8 cellular contexts compared by ENCODE assay signal in the genomic region with DNA sequence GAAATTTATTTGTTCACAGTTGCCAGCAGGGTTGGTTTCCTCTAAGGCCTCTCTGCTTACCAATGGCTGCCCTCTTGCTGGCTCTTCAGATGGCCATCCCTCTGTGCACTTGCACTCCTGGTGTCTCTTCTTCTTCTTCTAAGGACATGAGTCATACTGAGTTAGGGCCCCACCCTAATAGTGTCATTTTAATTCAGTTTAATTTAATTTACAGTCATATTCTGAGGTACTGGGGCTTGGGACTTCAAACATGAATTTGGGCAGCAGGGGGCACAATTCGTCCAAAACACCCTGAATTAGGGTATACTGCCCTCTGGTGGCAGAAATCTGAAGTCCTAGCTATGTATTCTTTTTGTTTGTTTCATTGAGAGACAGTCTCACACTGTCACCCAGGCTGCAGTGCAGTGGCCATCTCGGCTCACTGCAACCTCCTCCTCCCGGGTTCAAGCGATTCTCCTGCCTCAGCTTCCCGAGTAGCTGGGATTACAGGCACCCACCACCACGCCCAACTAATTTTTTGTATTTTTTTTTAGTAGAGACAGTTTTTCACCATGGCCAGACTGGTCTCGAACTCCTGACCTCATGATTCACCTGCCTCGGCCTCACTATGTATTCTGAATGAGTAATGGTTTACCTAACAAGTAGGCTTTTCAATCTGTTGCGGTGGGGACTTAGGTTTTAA. TPM values are rescaled to one million over a fixed set of nuclear protein-coding genes. Genes with fewer than 3 reads are reported as not detected.
DNase-seq lines count a peak whose midpoint lies in the region; ATAC-seq and TF ChIP-seq lines count a peak whose summit lies in the region.

No MANE protein-coding gene starts in this region.

- no peak overlapping the region for H3K9ac ChIP-seq in HUES48 (ENCODE audit: low read depth, low read length)
- H3K9ac ChIP-seq in endodermal cell (ENCODE audit: extremely low read depth, low read length, poor library complexity, severe bottlenecking) = no peak overlapping the region

- H3K4me3 Mint-ChIP-seq in endodermal cell = no peak overlapping the region

- no peaks in the 10 kb centered on the region for H3K9me3 Mint-ChIP-seq in endodermal cell

- 43 to 51% methylated on average over 6 to 9 of the region's 9 CpGs for WGBS in endodermal cell (ENCODE audit: insufficient coverage in 1 of 2, insufficient read length in 1 of 2), 2 experiments

- H3K4me1 Mint-ChIP-seq in endodermal cell = peaks cover 25% of the 10 kb centered on the region

- TF ChIP-seq CTCF in endodermal cell (conservative IDR thresholded peaks at IDR 0.05) (peak; percentile 100), mucosa of descending colon (IDR thresholded peaks at IDR 0.05) (peak; percentile 84)

- DNase-seq in AG08395 (ENCODE audit: low spot score) (peak; percentile 73), NOMO-1 treated with DMSO at 0.1 percent for 48 hours (lab: John Stamatoyannopoulos, UW; ENCODE audit: unreplicated experiment) (peak; percentile 83), endodermal cell (peak; percentile 95), mucosa of descending colon (peak in 2 of 3 donors; percentile 60 to 99)
- DNase-seq in activated CD8-positive, alpha-beta memory T cell treated with anti-CD3 and anti-CD28 coated beads for 24 hours = peak; percentile 91
- peak; percentile 75 for DNase-seq in stimulated activated CD8-positive, alpha-beta memory T cell treated with anti-CD3 and anti-CD28 coated beads, Interleukin-4, amount 100 ng/mL, for 24 hours (ENCODE audit: low read depth)

- H3K36me3 ChIP-seq in HUES48 (ENCODE audit: control insufficient read depth, insufficient read depth, low read length) (peaks cover 60% of the 10 kb centered on the region), endodermal cell (ENCODE audit: control insufficient read depth, insufficient read depth, low read length) (peaks cover 73% of the 10 kb centered on the region), mucosa of descending colon (ENCODE audit: low read depth) (peaks cover 5% of the 10 kb centered on the region)

- H3K27me3 ChIP-seq in HUES48 (ENCODE audit: control insufficient read depth, insufficient read depth, low read length) (no peaks in the 10 kb centered on the region), endodermal cell (ENCODE audit: control insufficient read depth, insufficient read depth, low read length, poor library complexity, severe bottlenecking) (no peaks in the 10 kb centered on the region)

- peak; percentile 63 for ATAC-seq in GM19025 (IDR thresholded peaks at IDR 0.05; ENCODE audit: low read depth, unreplicated experiment)
- peak; percentile 93 for ATAC-seq in mucosa of descending colon

- peak overlapping the region; percentile 26 for H3K27ac ChIP-seq in HUES48 (ENCODE audit: low read depth, low read length)
- H3K27ac ChIP-seq in endodermal cell (ENCODE audit: low read depth, low read length) = no peak overlapping the region

- H3K27me3 Mint-ChIP-seq in endodermal cell (ENCODE audit: insufficient read depth) = no peaks in the 10 kb centered on the region

- peaks cover 51% of the 10 kb centered on the region for H3K36me3 Mint-ChIP-seq in endodermal cell (ENCODE audit: low read depth)

- H3K4me3 ChIP-seq in HUES48 (ENCODE audit: low read depth, low read length) (no peak overlapping the region), endodermal cell (ENCODE audit: low read length) (no peak overlapping the region), mucosa of descending colon (peak overlapping the region; percentile 7)

- intact Hi-C loops in mucosa of descending colon (cut with DNase I, micrococcal nuclease) = no loop called here

- peak overlapping the region; percentile 90 for H3K27ac Mint-ChIP-seq in endodermal cell

- H3K4me1 ChIP-seq in HUES48 (ENCODE audit: control insufficient read depth, insufficient read depth, low read length) = no peaks in the 10 kb centered on the region
- peaks cover 11% of the 10 kb centered on the region for H3K4me1 ChIP-seq in endodermal cell (ENCODE audit: control insufficient read depth, insufficient read depth, low read length)
- H3K4me1 ChIP-seq in mucosa of descending colon (ENCODE audit: low read depth) = peaks cover 18% of the 10 kb centered on the region

- H3K9me3 ChIP-seq in HUES48 (ENCODE audit: control insufficient read depth, insufficient read depth, low read length) (no peaks in the 10 kb centered on the region), endodermal cell (ENCODE audit: control insufficient read depth, low read length) (no peaks in the 10 kb centered on the region), mucosa of descending colon (no peaks in the 10 kb centered on the region)

RNA-seq across cellular contexts. Expression of a gene that starts 19.8 kb away (rescaled TPM):
- total RNA-seq in endodermal cell (10 to 100 TPM; 24.7 to 24.9 TPM), mucosa of descending colon (10 to 100 TPM; 14.8 to 15.8 (median 15.5) TPM)
- polyA plus RNA-seq in endodermal cell (2013, experiment 1 of 2) = 23.7 TPM
- polyA plus RNA-seq in endodermal cell (2013, experiment 2 of 2) = 26.1 TPM

RNA-seq across cellular contexts. Expression of a gene that starts 20.1 kb away (rescaled TPM):
- 10 to 100 TPM; 43.3 to 43.9 TPM for total RNA-seq in endodermal cell
- polyA plus RNA-seq in endodermal cell (2013, experiment 1 of 2) = 40.9 TPM
- 36.3 TPM for polyA plus RNA-seq in endodermal cell (2013, experiment 2 of 2)
- total RNA-seq in mucosa of descending colon = 10 to 100 TPM; 19.5 to 30.3 (median 28.1) TPM

RNA-seq across cellular contexts. Expression of a gene that starts 54.7 kb away (rescaled TPM):
- total RNA-seq in endodermal cell (10 to 100 TPM; 49.6 to 51.5 TPM), mucosa of descending colon (10 to 100 TPM; 23.3 to 27.8 (median 25.2) TPM)
- 57.9 TPM for polyA plus RNA-seq in endodermal cell (2013, experiment 1 of 2)
- polyA plus RNA-seq in endodermal cell (2013, experiment 2 of 2) = 56.3 TPM

RNA-seq across cellular contexts. Expression of a gene that starts 54.7 kb away (rescaled TPM):
- total RNA-seq in endodermal cell = 1 to 10 TPM; 4.6 to 5.3 TPM
- polyA plus RNA-seq in endodermal cell (2013, experiment 1 of 2) = 6.3 TPM
- 5.4 TPM for polyA plus RNA-seq in endodermal cell (2013, experiment 2 of 2)
- total RNA-seq in mucosa of descending colon = 1 to 10 TPM; 1.9 to 4.0 (median 2.9) TPM
